Comparison of ENCODE assay signal across 16 cellular contexts in the genomic region with DNA sequence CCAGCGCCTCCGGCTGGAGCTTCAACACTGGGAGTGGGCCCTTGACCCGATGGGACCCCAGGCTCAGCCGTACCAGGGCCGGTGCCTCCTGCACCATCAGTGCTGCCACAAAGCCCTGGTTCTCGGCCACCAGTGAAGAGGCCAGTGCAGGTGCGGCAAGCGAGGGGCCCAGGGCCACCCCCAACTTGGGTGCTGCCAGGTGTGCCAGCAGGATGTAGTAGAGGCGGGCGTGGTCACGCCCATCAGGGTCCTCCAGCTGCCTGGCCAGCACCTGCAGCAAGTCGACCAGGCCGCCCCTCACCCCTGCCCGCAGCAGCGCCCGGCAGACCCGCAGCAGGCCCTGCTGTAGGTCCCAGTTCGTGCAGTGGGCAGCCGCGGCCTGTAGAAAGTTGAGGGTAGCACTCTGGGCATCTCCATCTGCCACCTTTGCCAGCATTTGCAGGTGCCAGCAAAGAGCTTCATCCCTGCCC. TPM values are rescaled to one million over a fixed set of nuclear protein-coding genes. Genes with fewer than 3 reads are reported as not detected.
DNase-seq lines count a peak whose midpoint lies in the region; ATAC-seq, FAIRE-seq and TF ChIP-seq lines count a peak whose summit lies in the region.
"Had no signal": no experiment of that assay in that cellular context is flagged by ENCODE, and none has a peak within 500 bp of the region (broad histone marks: within the 10 kb centered on the region; RNA-seq: fewer than 3 reads in every experiment).

No MANE protein-coding gene starts in this region.

- H3K9me3 ChIP-seq in DND-41 (ENCODE audit: insufficient read depth, low read length, severe bottlenecking): no peaks in the 10 kb centered on the region
- H3K9me3 ChIP-seq in smooth muscle cell (replicated peaks; ENCODE audit: low read depth): no peaks in the 10 kb centered on the region

- H3F3A ChIP-seq in smooth muscle cell (ENCODE audit: low read depth): peaks cover 12% of the 10 kb centered on the region

- FAIRE-seq in HTR-8/SVneo (lab: Jason Lieb, UNC) (peak; percentile 69), H54 (lab: Jason Lieb, UNC) (no peak)
- FAIRE-seq: bronchial epithelial cell had no signal

- H3K27ac ChIP-seq in DND-41 (ENCODE audit: low read length) (no peak overlapping the region), coronary artery (no peak overlapping the region), smooth muscle cell (ENCODE audit: low read depth) (no peak overlapping the region)

- TF ChIP-seq CTCF in DND-41 (IDR thresholded peaks at IDR 0.05; ENCODE audit: borderline replicate concordance, extremely low read depth, low read length, poor library complexity, severe bottlenecking): no peak
- no peak for TF ChIP-seq CTCF in coronary artery (IDR thresholded peaks at IDR 0.05)
- TF ChIP-seq CTCF in smooth muscle cell (IDR thresholded peaks at IDR 0.05; ENCODE audit: borderline replicate concordance, insufficient read depth, poor library complexity, severe bottlenecking): no peak

- no peaks in the 10 kb centered on the region for H3K27me3 ChIP-seq in DND-41 (ENCODE audit: insufficient read depth, low read length, poor library complexity)
- H3K27me3 ChIP-seq in smooth muscle cell (ENCODE audit: low read depth): no peaks in the 10 kb centered on the region

- H3K4me3 ChIP-seq in DND-41 (ENCODE audit: low read depth in 1 of 2, low read length in 2 of 2) (no peak overlapping the region), coronary artery (peak overlapping the region; percentile 92), smooth muscle cell (no peak overlapping the region)

- H4K20me1 ChIP-seq in DND-41 (ENCODE audit: insufficient read depth, low read length): peaks cover 40% of the 10 kb centered on the region
- peaks cover 51% of the 10 kb centered on the region for H4K20me1 ChIP-seq in smooth muscle cell (ENCODE audit: low read depth)

- intact Hi-C loops in sciatic nerve (cut with DNase I): no loop called here

- no peak for TF ChIP-seq POLR2A in H54 (IDR thresholded peaks at IDR 0.05; ENCODE audit: low read depth, low read length)

- H3K9ac ChIP-seq in DND-41 (ENCODE audit: low read depth, low read length): no peak overlapping the region
- H3K9ac ChIP-seq in smooth muscle cell (ENCODE audit: low read depth): no peak overlapping the region

- H2AFZ ChIP-seq in DND-41 (ENCODE audit: low read depth, low read length): no peak overlapping the region
- no peak overlapping the region for H2AFZ ChIP-seq in smooth muscle cell (ENCODE audit: low read depth)

- H3K4me2 ChIP-seq in DND-41 (ENCODE audit: insufficient read depth, low read length): peak overlapping the region; percentile 21; the same call in 1 of the 2 replicates
- H3K4me2 ChIP-seq in smooth muscle cell: no peak overlapping the region

- ATAC-seq in DND-41 (ENCODE audit: insufficient read depth, low read depth) (no peak), sciatic nerve (no peak), GM18870 (IDR thresholded peaks at IDR 0.05; ENCODE audit: unreplicated experiment) (no peak)
- ATAC-seq: SK-N-SH treated with all-trans-retinoic acid at 6 μM for 48 hours had no signal

- peaks cover 32% of the 10 kb centered on the region for H3K36me3 ChIP-seq in DND-41 (ENCODE audit: insufficient read depth, low read length)
- no peaks in the 10 kb centered on the region for H3K36me3 ChIP-seq in smooth muscle cell (ENCODE audit: low read depth)

- H3K4me1 ChIP-seq in DND-41 (ENCODE audit: insufficient read depth, low read length) (peaks cover 26% of the 10 kb centered on the region), smooth muscle cell (ENCODE audit: low read depth) (no peaks in the 10 kb centered on the region)

- H3K79me2 ChIP-seq in DND-41 (ENCODE audit: insufficient read depth, low read length) (peaks cover 19% of the 10 kb centered on the region), smooth muscle cell (ENCODE audit: low read depth) (no peaks in the 10 kb centered on the region)

- 96% methylated on average over 16 of the region's 20 CpGs for WGBS in smooth muscle cell (ENCODE audit: low lambda C conversion rate)

- DNase-seq in DND-41: no peak
- no peak for DNase-seq in HTR-8/SVneo (ENCODE audit: insufficient read length, low spot score)
- peak; percentile 64 for DNase-seq in coronary artery (ENCODE audit: low spot score)
- DNase-seq in sciatic nerve (ENCODE audit: low spot score): peak; percentile 57
- no peak for DNase-seq in H54 (ENCODE audit: insufficient read length, low spot score)
- DNase-seq in smooth muscle cell (lab: John Stamatoyannopoulos, UW; ENCODE audit: unreplicated experiment): no peak
- DNase-seq: C1 segment of cervical spinal cord; DMS79; effector CD8-positive, alpha-beta T cell; NCI-H1694 treated with DMSO at 0.1 percent for 48 hours; NCI-H510A had no signal

RNA-seq across cellular contexts. Expression of a gene that starts 2.3 kb away (rescaled TPM):
- 12.9 TPM for total RNA-seq in sciatic nerve
- total RNA-seq in smooth muscle cell: 5.4 and 6.2 TPM in 2 replicates
- polyA plus RNA-seq in smooth muscle cell: 7.7 and 11.6 TPM in 2 replicates

RNA-seq across cellular contexts. Expression of a gene that starts 8.4 kb away (rescaled TPM):
- total RNA-seq in sciatic nerve (not detected), smooth muscle cell (7.8 and 8.3 TPM in 2 replicates)
- 3.1 and 16.8 TPM in 2 replicates for polyA plus RNA-seq in smooth muscle cell
- total RNA-seq: LHCN-M2, OCI-LY7 had no signal

RNA-seq across cellular contexts. Expression of a gene that starts 55.3 kb away (rescaled TPM):
- 2.6 TPM for total RNA-seq in sciatic nerve
- 0.63 and 1.2 TPM in 2 replicates for total RNA-seq in smooth muscle cell
- 1.1 and 3.3 TPM in 2 replicates for polyA plus RNA-seq in smooth muscle cell
- total RNA-seq: bronchial epithelial cell, OCI-LY7 had no signal

RNA-seq across cellular contexts. Expression of a gene that starts 57.9 kb away (rescaled TPM):
- total RNA-seq in sciatic nerve: 42.5 TPM
- 20.9 and 30.0 TPM in 2 replicates for total RNA-seq in smooth muscle cell
- 51.7 and 56.8 TPM in 2 replicates for polyA plus RNA-seq in smooth muscle cell

Comparison
In these comparisons a context has a peak if more than half of its experiments do, and no peak if none do; other contexts are left out.
1. DNase-seq: peak in coronary artery (single experiment) and sciatic nerve (single experiment); none in DND-41 (single experiment), HTR-8/SVneo (single experiment), H54 (single experiment) and smooth muscle cell (single experiment).